In genomic region chr4:55675196-55675793, GRCh38 we compare ENCODE assay signal across 21 cellular contexts. TPM values are rescaled to one million over a fixed set of nuclear protein-coding genes. Genes with fewer than 3 reads are reported as not detected.
A peak's percentile ranks its signal among the peaks of the same experiment; 100 is the strongest.
DNase-seq lines count a peak whose midpoint lies in the region; ATAC-seq and TF ChIP-seq lines count a peak whose summit lies in the region.
"Had no signal": no experiment of that assay in that cellular context is flagged by ENCODE, and none has a peak within 500 bp of the region (broad histone marks: within the 10 kb centered on the region; RNA-seq: fewer than 3 reads in every experiment).

No MANE protein-coding gene starts in this region.

- H3K79me2 ChIP-seq in DND-41 (ENCODE audit: insufficient read depth, low read length), result no peaks in the 10 kb centered on the region

- H2AFZ ChIP-seq in DND-41 (ENCODE audit: low read depth, low read length), result no peak overlapping the region

- no peak overlapping the region for H3K4me3 ChIP-seq in DND-41 (ENCODE audit: low read depth in 1 of 2, low read length in 2 of 2)
- no peak overlapping the region for H3K4me3 ChIP-seq in NB4 (ENCODE audit: low read depth, low read length)
- H3K4me3 ChIP-seq: breast epithelium, gastroesophageal sphincter, HAP-1, upper lobe of right lung had no signal

- H3K4me1 Mint-ChIP-seq in effector memory CD8-positive, alpha-beta T cell (ENCODE audit: low read depth in 2 of 2), result no peaks in the 10 kb centered on the region
- H3K4me1 Mint-ChIP-seq in immature natural killer cell, result no peaks in the 10 kb centered on the region
- H3K4me1 Mint-ChIP-seq: memory B cell; naive thymus-derived CD8-positive, alpha-beta T cell had no signal

- TF ChIP-seq POLR2A in NB4 (IDR thresholded peaks at IDR 0.05; ENCODE audit: extremely low read depth, insufficient read length), result no peak

- no peak overlapping the region for H3K27ac ChIP-seq in DND-41 (ENCODE audit: low read length)
- H3K27ac ChIP-seq: breast epithelium, gastroesophageal sphincter, RWPE1, upper lobe of right lung had no signal

- H3K27me3 Mint-ChIP-seq in effector memory CD8-positive, alpha-beta T cell, result peaks cover 38 to 49% of the 10 kb centered on the region in 2 donors
- peaks cover 0 to 6% (median 6%) of the 10 kb centered on the region in 3 donors for H3K27me3 Mint-ChIP-seq in immature natural killer cell (ENCODE audit: low read depth in 3 of 3)

- H3K4me1 ChIP-seq in DND-41 (ENCODE audit: insufficient read depth, low read length), result peaks cover 5% of the 10 kb centered on the region; the same call in 1 of the 2 replicates
- H3K4me1 ChIP-seq: breast epithelium, gastroesophageal sphincter, HAP-1, upper lobe of right lung had no signal

- no peaks in the 10 kb centered on the region for H3K36me3 Mint-ChIP-seq in effector memory CD8-positive, alpha-beta T cell (ENCODE audit: insufficient read depth)
- no peaks in the 10 kb centered on the region for H3K36me3 Mint-ChIP-seq in immature natural killer cell
- H3K36me3 Mint-ChIP-seq: memory B cell had no signal

- ATAC-seq in DND-41 (ENCODE audit: insufficient read depth, low read depth), result no peak
- ATAC-seq in effector memory CD8-positive, alpha-beta T cell (replicated peaks), result no peak
- ATAC-seq: gastroesophageal sphincter; naive thymus-derived CD8-positive, alpha-beta T cell; upper lobe of right lung had no signal

- H3K4me2 ChIP-seq in DND-41 (ENCODE audit: insufficient read depth, low read length), result no peak overlapping the region

- TF ChIP-seq CTCF in DND-41 (IDR thresholded peaks at IDR 0.05; ENCODE audit: borderline replicate concordance, extremely low read depth, low read length, poor library complexity, severe bottlenecking) (no peak), NB4 (IDR thresholded peaks at IDR 0.05; ENCODE audit: low read depth, low read length) (no peak)

- H3K9ac ChIP-seq in DND-41 (ENCODE audit: low read depth, low read length), result no peak overlapping the region

- no peaks in the 10 kb centered on the region for H3K9me3 Mint-ChIP-seq in effector memory CD8-positive, alpha-beta T cell
- H3K9me3 Mint-ChIP-seq in immature natural killer cell, result peaks cover 0 to 10% (median 0%) of the 10 kb centered on the region in 6 donors
- H3K9me3 Mint-ChIP-seq: activated T-helper 2 cell treated with anti-CD3 and anti-CD28 coated beads, Interferon-gamma antibody, Interleukin-2, Interleukin-4, amounts not matched to agents 10 μg/mL and 5 μg/mL and 100 μg/mL, durations not matched to agents 14 hours and 24 hours and 36 hours had no signal

- no peaks in the 10 kb centered on the region for H4K20me1 ChIP-seq in DND-41 (ENCODE audit: insufficient read depth, low read length)

- DNase-seq in DND-41, result peak; percentile 18
- peak; percentile 17 for DNase-seq in NB4 (ENCODE audit: low read depth)
- DNase-seq in SHP77 treated with DMSO at 0.1 percent for 48 hours (lab: John Stamatoyannopoulos, UW), result peak; percentile 11
- DNase-seq in myocyte (ENCODE audit: low read depth), result peak; percentile 76
- no peak for DNase-seq in effector memory CD8-positive, alpha-beta T cell
- no peak for DNase-seq in NOMO-1 (lab: John Stamatoyannopoulos, UW; ENCODE audit: unreplicated experiment in 2 of 2)
- no peak for DNase-seq in DMS114 treated with DMSO at 0.1 percent for 48 hours (lab: John Stamatoyannopoulos, UW; ENCODE audit: unreplicated experiment)
- no peak for DNase-seq in immature natural killer cell
- DNase-seq: activated CD4-positive, alpha-beta T cell treated with anti-CD3 and anti-CD28 coated beads for 48 hours; dermis blood vessel endothelial cell; IMR-90; naive thymus-derived CD8-positive, alpha-beta T cell; NCI-H2029 treated with DMSO at 0.1 percent for 48 hours; NK-92 treated with Interleukin-12 subunit alpha and Interleukin-12 subunit beta, amount 100 ng/mL, for 24 hours; upper lobe of right lung had no signal

- H3K27ac Mint-ChIP-seq in effector memory CD8-positive, alpha-beta T cell, result no peak overlapping the region
- no peak overlapping the region for H3K27ac Mint-ChIP-seq in immature natural killer cell
- H3K27ac Mint-ChIP-seq: activated T-helper 2 cell treated with anti-CD3 and anti-CD28 coated beads, Interferon-gamma antibody, Interleukin-2, Interleukin-4, amounts not matched to agents 10 μg/mL and 5 μg/mL and 100 μg/mL, durations not matched to agents 14 hours and 24 hours and 36 hours; memory B cell; naive thymus-derived CD8-positive, alpha-beta T cell had no signal

- H3K27me3 ChIP-seq in DND-41 (ENCODE audit: insufficient read depth, low read length, poor library complexity), result no peaks in the 10 kb centered on the region
- H3K27me3 ChIP-seq: breast epithelium, upper lobe of right lung had no signal

- no peaks in the 10 kb centered on the region for H3K9me3 ChIP-seq in DND-41 (ENCODE audit: insufficient read depth, low read length, severe bottlenecking)
- H3K9me3 ChIP-seq: gastroesophageal sphincter, HAP-1, upper lobe of right lung had no signal

- no peaks in the 10 kb centered on the region for H3K36me3 ChIP-seq in DND-41 (ENCODE audit: insufficient read depth, low read length)
- H3K36me3 ChIP-seq: breast epithelium, gastroesophageal sphincter, HAP-1, upper lobe of right lung had no signal

- H3K4me3 Mint-ChIP-seq in effector memory CD8-positive, alpha-beta T cell, result no peak overlapping the region
- no peak overlapping the region for H3K4me3 Mint-ChIP-seq in immature natural killer cell
- H3K4me3 Mint-ChIP-seq: memory B cell; naive thymus-derived CD8-positive, alpha-beta T cell had no signal

RNA-seq across cellular contexts. Expression of gene NMU, which starts 39.2 kb away (rescaled TPM):
- not detected in 2 replicates for total RNA-seq in myocyte
- polyA plus RNA-seq in myocyte (2012), result 0.10 TPM
- polyA plus RNA-seq in immature natural killer cell, result not detected
- total RNA-seq: activated T-helper 2 cell treated with anti-CD3 and anti-CD28 coated beads, Interferon-gamma antibody, Interleukin-2, Interleukin-4, amounts not matched to agents 10 μg/mL and 5 μg/mL and 100 μg/mL, durations not matched to agents 14 hours and 24 hours and 36 hours; breast epithelium; dermis blood vessel endothelial cell; IMR-90; naive thymus-derived CD8-positive, alpha-beta T cell had no signal
- polyA plus RNA-seq: IMR-90; naive thymus-derived CD8-positive, alpha-beta T cell had no signal

Comparison
In these comparisons a context has a peak if more than half of its experiments do, and no peak if none do; other contexts are left out.
1. DNase-seq: peak in DND-41 (single experiment), NB4 (single experiment), SHP77 treated with DMSO at 0.1 percent for 48 hours (single experiment) and myocyte (single experiment); none in effector memory CD8-positive, alpha-beta T cell (0 of 3), NOMO-1 (0 of 2), DMS114 treated with DMSO at 0.1 percent for 48 hours (single experiment) and immature natural killer cell (0 of 3).